Comparison of ENCODE assay signal across 9 cellular contexts in genomic region chr17:29243792-29244191, GRCh38. TPM values are rescaled to one million over a fixed set of nuclear protein-coding genes. Genes with fewer than 3 reads are reported as not detected.
DNase-seq lines count a peak whose midpoint lies in the region; ATAC-seq, FAIRE-seq and TF ChIP-seq lines count a peak whose summit lies in the region.
"Had no signal": no experiment of that assay in that cellular context is flagged by ENCODE, and none has a peak within 500 bp of the region (broad histone marks: within the 10 kb centered on the region; RNA-seq: fewer than 3 reads in every experiment).

No MANE protein-coding gene starts in this region.

- SMC1A ChIA-PET in GM12878 (lab: Charles Lee; ENCODE audit: uncharacterized antibody, unreplicated experiment) = interaction anchor here (1.3 to 3.6 kb wide), 4 partner anchors 24 to 106 kb away, joined by 5 to 7 read pairs (median 6); no protein-coding TSS in a partner anchor

- WGBS in GM12878 (ENCODE audit: insufficient coverage, insufficient replicate concordance, low lambda C conversion rate, missing lambda C conversion rate) = 15% methylated on average over 4 of the region's 4 CpGs
- no CpG with 5 or more reads among the region's 4 CpGs for WGBS in mesendoderm (ENCODE audit: extremely low coverage, insufficient coverage, low lambda C conversion rate)
- 53 to 79% (median 59%) methylated on average over 4 of the region's 4 CpGs for WGBS in stomach, 5 donors

- H3K36me3 ChIP-seq in GM12878 (ENCODE audit: control insufficient read depth in 2 of 2, insufficient read depth in 2 of 2, low read length in 1 of 2) = no peaks in the 10 kb centered on the region
- no peaks in the 10 kb centered on the region for H3K36me3 ChIP-seq in mesendoderm (ENCODE audit: control insufficient read depth, insufficient read depth, low read length)
- H3K36me3 ChIP-seq in stomach = no peaks in the 10 kb centered on the region

- intact Hi-C loops in GM12878 (cut with micrococcal nuclease; ENCODE audit: unreplicated experiment) (no loop called here), stomach (cut with DNase I; ENCODE audit: low total_unique reads) (no loop called here)

- H3K4me1 ChIP-seq in GM12878 (ENCODE audit: control insufficient read depth, insufficient read depth, low read length) = no peaks in the 10 kb centered on the region; the same call in 1 of the 2 replicates
- no peaks in the 10 kb centered on the region for H3K4me1 ChIP-seq in mesendoderm (ENCODE audit: control insufficient read depth, low read depth, low read length)
- H3K4me1 ChIP-seq in stomach = peaks cover 0 to 6% (median 6%) of the 10 kb centered on the region in 4 donors

- H3K27me3 ChIP-seq in GM12878 (replicated peaks in 1 of 2; ENCODE audit: control insufficient read depth in 2 of 2, insufficient read depth in 2 of 2, low read length in 1 of 2) = no peaks in the 10 kb centered on the region
- H3K27me3 ChIP-seq in mesendoderm (ENCODE audit: insufficient read depth, low read length, poor library complexity) = no peaks in the 10 kb centered on the region
- no peaks in the 10 kb centered on the region for H3K27me3 ChIP-seq in stomach

- H3K18ac ChIP-seq in mesendoderm (ENCODE audit: low read length) = no peak overlapping the region

- BruUV-seq in GM12878 (replicated peaks; lab: Mats Ljungman, UMichigan) = no TSS peak

- no peak overlapping the region for H2BK5ac ChIP-seq in mesendoderm (ENCODE audit: low read length)

- ATAC-seq in GM12878 = peak; percentile 85
- ATAC-seq in GM21723 (IDR thresholded peaks at IDR 0.05; ENCODE audit: unreplicated experiment) = no peak

- H3K23ac ChIP-seq in mesendoderm (ENCODE audit: low read length) = no peak overlapping the region

- no peak overlapping the region for H3K4me3 ChIP-seq in GM12878
- H3K4me3 ChIP-seq in mesendoderm (ENCODE audit: low read length) = no peak overlapping the region
- H3K4me3 ChIP-seq in stomach = no peak overlapping the region

- no peak overlapping the region for H3K4ac ChIP-seq in mesendoderm (ENCODE audit: low read depth, low read length)

- H2AK5ac ChIP-seq in mesendoderm (ENCODE audit: low read length) = no peak overlapping the region

- no peak overlapping the region for H4K8ac ChIP-seq in mesendoderm (ENCODE audit: low read depth, low read length)

- H3K9me3 ChIP-seq in GM12878 (replicated peaks; ENCODE audit: control insufficient read depth, insufficient read depth, low read length) (no peaks in the 10 kb centered on the region), stomach (no peaks in the 10 kb centered on the region)

- RAD21 ChIA-PET in GM12878 (lab: Charles Lee; ENCODE audit: unreplicated experiment) = no interaction called here

- peak; percentile 33 for TF ChIP-seq CTCF in GM10266 (IDR thresholded peaks at IDR 0.05; ENCODE audit: control insufficient read depth, insufficient read depth, low read depth, missing control alignments)
- peak; percentile 37 to 58 (median 58) for TF ChIP-seq CTCF in GM12878 (IDR thresholded peaks at IDR 0.05 in 2 of 3, conservative IDR thresholded peaks at IDR 0.05 in 1 of 3; ENCODE audit: control insufficient read depth in 2 of 3, extremely low read depth in 1 of 3, insufficient read depth in 1 of 3, low read depth in 3 of 3, low read length in 3 of 3)
- TF ChIP-seq CTCF in stomach (IDR thresholded peaks at IDR 0.05) = no peak

- no peak overlapping the region for H3K27ac ChIP-seq in GM12878 (ENCODE audit: control insufficient read depth, insufficient read depth)
- no peak overlapping the region for H3K27ac ChIP-seq in mesendoderm (ENCODE audit: low read depth, low read length)
- no peak overlapping the region for H3K27ac ChIP-seq in stomach

- TF ChIP-seq EP300 in GM12878 (IDR thresholded peaks at IDR 0.05; ENCODE audit: borderline replicate concordance in 1 of 2, control insufficient read depth in 1 of 2, low read depth in 2 of 2, low read length in 2 of 2) = no peak
- TF ChIP-seq EP300 in stomach (IDR thresholded peaks at IDR 0.05) = no peak

- H4K20me1 ChIP-seq in GM12878 (ENCODE audit: control insufficient read depth, insufficient read depth) = no peaks in the 10 kb centered on the region

- H3K4me2 ChIP-seq in GM12878 (ENCODE audit: control insufficient read depth, insufficient read depth) (no peak overlapping the region), mesendoderm (ENCODE audit: low read length) (no peak overlapping the region)

- FAIRE-seq in GM12878 (lab: Jason Lieb, UNC) = no peak

- POLR2A ChIA-PET in GM12878 (lab: Charles Lee) = no interaction called here

- CTCF ChIA-PET in GM12878 (lab: Yijun Ruan, JAX) = interaction anchor here (0.9 to 3.0 kb wide), 9 partner anchors 8 to 292 kb away, joined by 3 to 26 read pairs (median 3); no protein-coding TSS in a partner anchor

- no peak overlapping the region for H4K5ac ChIP-seq in mesendoderm (ENCODE audit: low read length)

- H2BK120ac ChIP-seq in mesendoderm (ENCODE audit: low read depth, low read length) = no peak overlapping the region

- H3K9ac ChIP-seq in GM12878 (ENCODE audit: control insufficient read depth, insufficient read depth, low read length) (no peak overlapping the region), mesendoderm (ENCODE audit: low read length) (no peak overlapping the region)

- DNase-seq in GM10266 (ENCODE audit: extremely low spot score) (peak; percentile 28), Kasumi-1 (lab: John Stamatoyannopoulos, UW) (peak; percentile 39 to 43), GM12878 (ENCODE audit: low read depth, low spot score) (no peak), mesendoderm (peak; percentile 48), stomach (no peak), DMS79 (lab: John Stamatoyannopoulos, UW) (no peak), NCI-H2029 (lab: John Stamatoyannopoulos, UW) (no peak)
- DNase-seq: NCI-H146 had no signal

- H2BK15ac ChIP-seq in mesendoderm (replicated peaks; ENCODE audit: low read depth) = no peak overlapping the region

- no peaks in the 10 kb centered on the region for H3K79me1 ChIP-seq in mesendoderm (ENCODE audit: low read length)

- H2AFZ ChIP-seq in GM12878 (ENCODE audit: control insufficient read depth, low read depth, low read length) = no peak overlapping the region

- no peak for TF ChIP-seq POLR2A in GM12878 (IDR thresholded peaks at IDR 0.05; ENCODE audit: low read depth, low read length)
- TF ChIP-seq POLR2A in stomach (IDR thresholded peaks at IDR 0.05) = no peak

- TF ChIP-seq RAD21 in GM12878 (IDR thresholded peaks at IDR 0.05; ENCODE audit: insufficient read depth, low read depth, low read length) = no peak; the same call in 1 of the 2 replicates

- H3K79me2 ChIP-seq in GM12878 (ENCODE audit: control insufficient read depth, insufficient read depth, low read length) (no peaks in the 10 kb centered on the region), mesendoderm (ENCODE audit: control insufficient read depth, insufficient read depth, low read length) (no peaks in the 10 kb centered on the region)

- in situ Hi-C loops in GM12878 (cut with MboI) = no loop called here

- no peak overlapping the region for H3K56ac ChIP-seq in mesendoderm (ENCODE audit: low read length)

RNA-seq across cellular contexts. Expression of gene CRYBA1, which starts 2.9 kb away (rescaled TPM):
- not detected in 2 replicates for total RNA-seq in GM12878 (2013; cell fraction: nucleolus; rRNA removed)
- total RNA-seq in GM12878 (2014; rRNA removed) = not detected in 2 replicates
- not detected in 2 replicates for total RNA-seq in GM12878 (2014; rRNA removed; fragmentation: Illumina TruSeq; extraction: Trizol)
- total RNA-seq in GM12878 (2021) = not detected in 2 replicates
- polyA plus RNA-seq in GM12878 (2011; ENCODE audit: low read depth) = not detected
- not detected in 2 replicates for polyA plus RNA-seq in GM12878 (2011; rRNA removed)
- not detected in 2 replicates for polyA plus RNA-seq in GM12878 (2011; cell fraction: cytosol; rRNA removed)
- not detected in 2 replicates for polyA plus RNA-seq in GM12878 (2011; cell fraction: nucleus; rRNA removed)
- polyA plus RNA-seq in GM12878 (2012) = not detected in 2 replicates
- polyA plus RNA-seq in GM12878 (2014; fragmentation: Illumina TruSeq; extraction: Trizol) = not detected in 2 replicates
- not detected for polyA plus RNA-seq in GM12878 (2014; fragmentation: Nextera tagmentation; extraction: Ambion mirVana)
- not detected in 2 replicates for polyA plus RNA-seq in GM12878 (2014; rRNA removed)
- not detected for polyA plus RNA-seq in GM12878 (2016; fragmentation: Nextera tagmentation; extraction: Ambion mirVana)
- not detected in 2 replicates for polyA minus RNA-seq in GM12878 (2011; rRNA and poly(A)+ RNA removed)
- not detected in 2 replicates for polyA minus RNA-seq in GM12878 (2011; cell fraction: cytosol; rRNA and poly(A)+ RNA removed)
- polyA minus RNA-seq in GM12878 (2011; cell fraction: nucleus; rRNA and poly(A)+ RNA removed) = not detected in 2 replicates
- not detected for polyA plus RNA-seq in mesendoderm (2013, experiment 1 of 2)
- polyA plus RNA-seq in mesendoderm (2013, experiment 2 of 2) = not detected
- not detected for total RNA-seq in stomach
- not detected for polyA plus RNA-seq in stomach

RNA-seq across cellular contexts. Expression of gene NUFIP2, which starts 50.2 kb away (rescaled TPM):
- total RNA-seq in GM12878 (2013; cell fraction: nucleolus; rRNA removed) = 111 and 118 TPM in 2 replicates
- 26.2 and 30.8 TPM in 2 replicates for total RNA-seq in GM12878 (2014; rRNA removed)
- 32.1 and 32.3 TPM in 2 replicates for total RNA-seq in GM12878 (2014; rRNA removed; fragmentation: Illumina TruSeq; extraction: Trizol)
- total RNA-seq in GM12878 (2021) = 31.1 and 32.7 TPM in 2 replicates
- 9.1 TPM for polyA plus RNA-seq in GM12878 (2011; ENCODE audit: low read depth)
- 15.6 and 18.3 TPM in 2 replicates for polyA plus RNA-seq in GM12878 (2011; rRNA removed)
- polyA plus RNA-seq in GM12878 (2011; cell fraction: cytosol; rRNA removed) = 8.7 and 13.4 TPM in 2 replicates
- polyA plus RNA-seq in GM12878 (2011; cell fraction: nucleus; rRNA removed) = 27.5 and 46.1 TPM in 2 replicates
- polyA plus RNA-seq in GM12878 (2012) = 14.4 and 15.8 TPM in 2 replicates
- 25.4 and 31.1 TPM in 2 replicates for polyA plus RNA-seq in GM12878 (2014; fragmentation: Illumina TruSeq; extraction: Trizol)
- 1 to 10 TPM; 4.3 to 5.2 TPM for polyA plus RNA-seq in GM12878 (2014; fragmentation: Nextera tagmentation; extraction: Ambion mirVana)
- 13.3 TPM in 2 replicates for polyA plus RNA-seq in GM12878 (2014; rRNA removed)
- 1 to 10 TPM; 3.7 to 5.1 TPM for polyA plus RNA-seq in GM12878 (2016; fragmentation: Nextera tagmentation; extraction: Ambion mirVana)
- 12.8 and 17.3 TPM in 2 replicates for polyA minus RNA-seq in GM12878 (2011; rRNA and poly(A)+ RNA removed)
- 13.4 and 22.1 TPM in 2 replicates for polyA minus RNA-seq in GM12878 (2011; cell fraction: cytosol; rRNA and poly(A)+ RNA removed)
- polyA minus RNA-seq in GM12878 (2011; cell fraction: nucleus; rRNA and poly(A)+ RNA removed) = 29.7 and 51.9 TPM in 2 replicates
- 40.0 TPM for polyA plus RNA-seq in mesendoderm (2013, experiment 1 of 2)
- polyA plus RNA-seq in mesendoderm (2013, experiment 2 of 2) = 45.0 TPM
- total RNA-seq in stomach = 100 to 1,000 TPM in 1 of 5 donors, 10 to 100 TPM in 4; 22.0 to 151 (median 39.7) TPM
- polyA plus RNA-seq in stomach = 1 to 10 TPM; 5.6 to 6.9 (median 6.1) TPM

Comparison
In these comparisons a context has a peak if more than half of its experiments do, and no peak if none do; other contexts are left out.
1. DNase-seq: peak in GM10266 (single experiment), Kasumi-1 (2 of 2) and mesendoderm (single experiment); none in GM12878 (single experiment), stomach (single experiment), DMS79 (single experiment) and NCI-H2029 (single experiment).
2. CTCF ChIP-seq: peak in GM10266 (single experiment) and GM12878 (3 of 3); none in stomach (0 of 7).